ENCODE assay signal across 20 cellular contexts in the genomic region with DNA sequence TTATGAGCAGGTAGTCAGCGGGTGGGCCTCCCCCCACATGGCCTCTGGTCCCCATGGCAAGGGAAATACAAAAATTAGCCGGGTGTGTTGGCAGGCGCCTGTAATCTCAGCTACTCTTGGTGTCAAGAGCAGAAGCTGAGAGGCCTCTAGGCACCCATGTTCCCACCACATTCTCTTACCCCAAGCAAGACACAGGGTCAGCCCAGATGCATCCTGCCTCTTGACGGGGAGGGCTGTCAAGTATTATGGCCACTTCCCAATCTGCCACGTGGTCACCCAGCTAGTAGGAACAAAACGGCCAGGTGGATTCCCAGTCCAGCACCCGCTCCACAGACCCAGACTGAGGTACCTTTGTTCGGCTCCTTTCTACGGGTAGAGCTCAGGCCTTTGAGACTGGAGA. TPM values are rescaled to one million over a fixed set of nuclear protein-coding genes. Genes with fewer than 3 reads are reported as not detected.
DNase-seq lines count a peak whose midpoint lies in the region; ATAC-seq, FAIRE-seq and TF ChIP-seq lines count a peak whose summit lies in the region.
"Had no signal": no experiment of that assay in that cellular context is flagged by ENCODE, and none has a peak within 500 bp of the region (broad histone marks: within the 10 kb centered on the region; RNA-seq: fewer than 3 reads in every experiment).

No MANE protein-coding gene starts in this region.

- no peak for TF ChIP-seq CTCF in K562 (IDR thresholded peaks at IDR 0.05 in 2 of 3, conservative IDR thresholded peaks at IDR 0.05 in 1 of 3; ENCODE audit: insufficient read depth in 2 of 3, low read depth in 1 of 3, low read length in 3 of 3)
- no peak for TF ChIP-seq CTCF in osteoblast (IDR thresholded peaks at IDR 0.05; ENCODE audit: extremely low read depth, low read depth, low read length)

- POLR2A ChIA-PET in K562 (lab: Yijun Ruan, JAX) = interaction anchor here (1.0 to 1.9 kb wide), 5 partner anchors 8 to 265 kb away, joined by 4 to 11 read pairs (median 4); partner anchors contain the start of genes CCDC174 and SLC6A6

- H3K79me2 ChIP-seq in K562 (ENCODE audit: control insufficient read depth, insufficient read depth, low read length) = no peaks in the 10 kb centered on the region
- H3K79me2 ChIP-seq in osteoblast (ENCODE audit: insufficient read depth, low read length) = no peaks in the 10 kb centered on the region

- H3K9me3 ChIP-seq in K562 (replicated peaks; ENCODE audit: control insufficient read depth, insufficient read depth, low read depth, low read length) (no peaks in the 10 kb centered on the region), osteoblast (ENCODE audit: low read depth, low read length) (no peaks in the 10 kb centered on the region)
- H3K9me3 ChIP-seq: BE2C had no signal

- WGBS in K562 (ENCODE audit: insufficient coverage, low coverage, missing lambda C conversion rate) = 50% methylated on average over 9 of the region's 9 CpGs

- H3K4me3 ChIP-seq in K562 (no peak overlapping the region), osteoblast (ENCODE audit: insufficient read depth, low read length) (no peak overlapping the region)
- H3K4me3 ChIP-seq: GM23248 had no signal

- no peak for TF ChIP-seq EP300 in K562 (IDR thresholded peaks at IDR 0.05; ENCODE audit: low read length)

- H3K4me1 ChIP-seq in K562 (replicated peaks in 1 of 2; ENCODE audit: control insufficient read depth in 2 of 2, insufficient read depth in 2 of 2, low read length in 2 of 2) = peaks cover 4 to 10% of the 10 kb centered on the region in 2 experiments; a peak in 4 of 5 replicates
- peaks cover 5% of the 10 kb centered on the region for H3K4me1 ChIP-seq in osteoblast (ENCODE audit: insufficient read depth, low read length)
- H3K4me1 ChIP-seq: BE2C had no signal

- DNase-seq in DMS79 (lab: John Stamatoyannopoulos, UW) = peak; percentile 54
- peak; percentile 53 for DNase-seq in DMS79 treated with DMSO at 0.1 percent for 48 hours (lab: John Stamatoyannopoulos, UW)
- DNase-seq in K562 (ENCODE audit: extremely low read depth in 1 of 4, low spot score in 3 of 4) = no peak
- DNase-seq in osteoblast (ENCODE audit: insufficient read length, low spot score, missing footprints) = peak; percentile 62
- no peak for DNase-seq in ureter (ENCODE audit: low spot score)
- no peak for DNase-seq in EL
- DNase-seq: ACHN; BE2C; C1 segment of cervical spinal cord; CD4-positive, CD25-positive, alpha-beta regulatory T cell; CD8-positive, alpha-beta memory T cell; COR-L47; DMS 273 treated with DMSO at 0.1 percent for 48 hours; DMS53; GF-D8; GM23248; HCEC 1CT had no signal

- intact Hi-C loops in K562 (cut with micrococcal nuclease) = no loop called here

- CTCF ChIA-PET in K562 (lab: Yijun Ruan, JAX; ENCODE audit: low intra/inter-chr PET ratio) = no interaction called here

- FAIRE-seq in K562 (lab: Jason Lieb, UNC) = no peak
- FAIRE-seq: A204.1, H54 had no signal

- in situ Hi-C loops in K562 (cut with MboI) = no loop called here

- no peaks in the 10 kb centered on the region for H4K20me1 ChIP-seq in K562 (replicated peaks; ENCODE audit: control insufficient read depth, insufficient read depth, low read length)
- H4K20me1 ChIP-seq in osteoblast (ENCODE audit: insufficient read depth, low read length) = no peaks in the 10 kb centered on the region

- TF ChIP-seq RAD21 in K562 (CRISPR knock-in tag; conservative IDR thresholded peaks at IDR 0.05 in 1 of 2, IDR thresholded peaks at IDR 0.05 in 1 of 2) = no peak

- H3K4me2 ChIP-seq in K562 (ENCODE audit: insufficient read depth, low read length) (no peak overlapping the region), osteoblast (ENCODE audit: insufficient read depth, low read length) (no peak overlapping the region)

- H3K27ac ChIP-seq in K562 (ENCODE audit: extremely low read depth, low read depth, low read length) (no peak overlapping the region), osteoblast (ENCODE audit: low read depth, low read length) (no peak overlapping the region)
- H3K27ac ChIP-seq: GM23248, HL-60 had no signal

- H3K27me3 ChIP-seq in K562 (ENCODE audit: control insufficient read depth in 2 of 2, insufficient read depth in 2 of 2, low read length in 2 of 2) (no peaks in the 10 kb centered on the region), osteoblast (ENCODE audit: insufficient read depth, low read length) (peaks cover 6% of the 10 kb centered on the region)
- H3K27me3 ChIP-seq: BE2C had no signal

- TF ChIP-seq POLR2A in K562 (conservative IDR thresholded peaks at IDR 0.05) = no peak

- H2AFZ ChIP-seq in K562 (ENCODE audit: low read depth, low read length) (no peak overlapping the region), osteoblast (ENCODE audit: low read length) (no peak overlapping the region)
- H2AFZ ChIP-seq: GM23248 had no signal

- H3K36me3 ChIP-seq in K562 (ENCODE audit: control insufficient read depth, insufficient read depth, low read length) (no peaks in the 10 kb centered on the region), osteoblast (ENCODE audit: insufficient read depth, low read length) (no peaks in the 10 kb centered on the region)
- H3K36me3 ChIP-seq: BE2C had no signal

- ATAC-seq in K562 = no peak

- no TSS peak for BruUV-seq in K562 (replicated peaks; lab: Mats Ljungman, UMichigan)

- no peaks in the 10 kb centered on the region for H3K9me1 ChIP-seq in K562 (ENCODE audit: control insufficient read depth, insufficient read depth, low read length)

- H3K9ac ChIP-seq in K562 (ENCODE audit: insufficient read depth in 1 of 2, low read depth in 2 of 2, low read length in 2 of 2) = no peak overlapping the region; a peak in 1 of 4 replicates
- H3K9ac ChIP-seq: GM23248 had no signal

TF ChIP-seq in K562, 482 proteins besides CTCF, POLR2A, EP300 and RAD21:
- no peak for TF ChIP-seq ZNF174 (CRISPR knock-in tag; IDR thresholded peaks at IDR 0.05)
- TF ChIP-seq, protein P1, sequence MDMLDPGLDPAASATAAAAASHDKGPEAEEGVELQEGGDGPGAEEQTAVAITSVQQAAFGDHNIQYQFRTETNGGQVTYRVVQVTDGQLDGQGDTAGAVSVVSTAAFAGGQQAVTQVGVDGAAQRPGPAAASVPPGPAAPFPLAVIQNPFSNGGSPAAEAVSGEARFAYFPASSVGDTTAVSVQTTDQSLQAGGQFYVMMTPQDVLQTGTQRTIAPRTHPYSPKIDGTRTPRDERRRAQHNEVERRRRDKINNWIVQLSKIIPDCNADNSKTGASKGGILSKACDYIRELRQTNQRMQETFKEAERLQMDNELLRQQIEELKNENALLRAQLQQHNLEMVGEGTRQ (CRISPR knock-in tag; IDR thresholded peaks at IDR 0.05) = peak; percentile 33; the same call in 1 of the 2 replicates
- TF ChIP-seq PHF21A (IDR thresholded peaks at IDR 0.05; ENCODE audit: borderline replicate concordance, low read depth) = no peak

RNA-seq across cellular contexts. Expression of gene SLC6A6, which starts 16.2 kb away (rescaled TPM):
- 361 and 756 TPM in 2 replicates for total RNA-seq in K562 (2011; cell fraction: chromatin; rRNA removed; ENCODE audit: low replicate concordance)
- total RNA-seq in K562 (2011; cell fraction: nucleolus; rRNA removed) = 315 and 326 TPM in 2 replicates
- 358 and 388 TPM in 2 replicates for total RNA-seq in K562 (2011; cell fraction: nucleoplasm; rRNA removed)
- total RNA-seq in K562 (2014; rRNA removed) = 106 and 223 TPM in 2 replicates
- 79.6 and 90.2 TPM in 2 replicates for total RNA-seq in K562 (2014; rRNA removed; fragmentation: Illumina TruSeq; extraction: Trizol)
- 91.9 and 93.2 TPM in 2 replicates for total RNA-seq in K562 (2015; rRNA removed; fragmentation: Illumina TruSeq; extraction: Trizol)
- total RNA-seq in K562 (2021) = 194 and 203 TPM in 2 replicates
- polyA plus RNA-seq in K562 (2011; rRNA removed) = 71.4 and 100 TPM in 2 replicates
- polyA plus RNA-seq in K562 (2011; cell fraction: cytosol; rRNA removed) = 56.5 and 73.9 TPM in 2 replicates
- 434 and 457 TPM in 2 replicates for polyA plus RNA-seq in K562 (2011; cell fraction: nucleus; rRNA removed)
- 52.3 and 64.9 TPM in 2 replicates for polyA plus RNA-seq in K562 (2012)
- polyA plus RNA-seq in K562 (2014; fragmentation: Illumina TruSeq; extraction: Trizol) = 121 and 139 TPM in 2 replicates
- 10 to 100 TPM; 12.3 to 14.8 TPM for polyA plus RNA-seq in K562 (2014; fragmentation: Nextera tagmentation; extraction: Ambion mirVana)
- polyA plus RNA-seq in K562 (2014; rRNA removed) = 111 and 129 TPM in 2 replicates
- polyA minus RNA-seq in K562 (2011; rRNA and poly(A)+ RNA removed) = 75.5 and 106 TPM in 2 replicates
- 40.8 and 83.0 TPM in 2 replicates for polyA minus RNA-seq in K562 (2011; cell fraction: cytosol; rRNA and poly(A)+ RNA removed)
- polyA minus RNA-seq in K562 (2011; cell fraction: nucleus; rRNA and poly(A)+ RNA removed) = 138 and 192 TPM in 2 replicates
- 76.6 and 86.5 TPM in 2 replicates for total RNA-seq in osteoblast
- 19.4 TPM for total RNA-seq in ureter

Comparison
In these comparisons a context has a peak if more than half of its experiments do, and no peak if none do; other contexts are left out.
1. DNase-seq: peak in DMS79 (single experiment), DMS79 treated with DMSO at 0.1 percent for 48 hours (single experiment) and osteoblast (single experiment); none in K562 (0 of 4), ureter (single experiment) and EL (single experiment).